In the genomic region with DNA sequence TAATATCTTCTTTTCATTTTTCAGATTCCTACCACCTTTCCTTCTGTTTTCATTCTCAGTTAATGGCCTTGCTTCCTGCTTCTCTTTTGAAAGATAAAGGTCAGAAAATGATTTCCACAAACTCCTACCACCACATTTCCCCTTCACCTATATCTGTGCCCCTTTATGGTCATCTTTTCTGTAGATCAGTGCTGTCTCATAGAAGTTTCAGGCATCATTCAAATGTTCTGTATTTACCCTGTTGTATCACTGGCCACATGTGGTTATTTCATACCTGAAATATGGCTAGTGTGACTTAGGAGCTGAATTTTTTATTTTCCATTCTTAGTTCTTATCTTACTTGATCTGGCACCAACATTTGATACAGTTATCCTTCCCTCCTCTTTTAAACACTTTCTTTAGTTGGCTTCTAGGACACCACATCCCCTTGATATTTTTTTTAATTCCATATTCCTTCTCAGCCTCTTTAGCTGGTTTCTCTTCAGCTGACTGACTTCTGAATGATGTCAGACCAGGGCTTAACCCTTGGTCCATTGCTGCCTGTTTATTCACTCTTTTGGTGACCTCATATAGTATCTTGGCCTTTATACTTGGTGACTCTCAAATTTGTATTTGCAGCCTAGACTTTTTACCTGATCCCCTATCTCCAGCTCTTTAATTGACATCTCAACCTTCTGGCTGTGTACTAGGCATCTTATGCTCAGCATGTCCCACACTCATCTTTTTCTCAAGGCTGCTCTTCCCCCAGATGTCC, we compare ENCODE assay signal across 15 cellular contexts.
"Had no signal": no experiment of that assay in that cellular context is flagged by ENCODE, and none has a peak within 500 bp of the region (broad histone marks: within the 10 kb centered on the region; RNA-seq: fewer than 3 reads in every experiment).

No MANE protein-coding gene starts in this region.

- H3K27ac ChIP-seq: ascending aorta, esophagus squamous epithelium, tibial nerve had no signal

- H3K9me3 Mint-ChIP-seq: activated CD4-positive, alpha-beta T cell treated with anti-CD3 and anti-CD28 coated beads, Interleukin-2, amount 10 ng/mL, durations not matched to agents 24 days and 14 days; activated naive CD8-positive, alpha-beta T cell treated with anti-CD3 and anti-CD28 coated beads, Interleukin-2, amount 10 ng/mL, durations not matched to agents 7 days and 5 days; mesothelial cell of epicardium; neural crest cell; T-helper 1 cell treated with Interleukin-12 subunit alpha and Interleukin-12 subunit beta and Interleukin-4 antibody, amounts not matched to agents 30 μg/mL and 1 μg/mL, for 36 hours; WTC11 had no signal

- H3K4me3 Mint-ChIP-seq: activated CD4-positive, alpha-beta T cell treated with anti-CD3 and anti-CD28 coated beads, Interleukin-2, amount 10 ng/mL, durations not matched to agents 24 days and 14 days; activated naive CD8-positive, alpha-beta T cell treated with anti-CD3 and anti-CD28 coated beads, Interleukin-2, amount 10 ng/mL, durations not matched to agents 7 days and 5 days; mesothelial cell of epicardium; neural crest cell; T-helper 1 cell treated with Interleukin-12 subunit alpha and Interleukin-12 subunit beta and Interleukin-4 antibody, amounts not matched to agents 30 μg/mL and 1 μg/mL, for 36 hours; WTC11 had no signal

- DNase-seq: activated gamma-delta T cell; activated naive CD8-positive, alpha-beta T cell treated with anti-CD3 and anti-CD28 coated beads, Interleukin-2, amount 10 ng/mL, durations not matched to agents 7 days and 5 days; activated T-cell treated with anti-CD3 and anti-CD28 coated beads for 4 hours; esophagus squamous epithelium; kidney; pancreas; stimulated activated CD4-positive, alpha-beta T cell treated with anti-CD3 and anti-CD28 coated beads, Interleukin-4, amount 100 ng/mL, for 4 hours had no signal

- H3K9me3 ChIP-seq: ascending aorta, esophagus squamous epithelium, pancreas, tibial nerve had no signal

- H3K4me1 Mint-ChIP-seq: mesothelial cell of epicardium, neural crest cell, WTC11 had no signal

- H3K27me3 ChIP-seq: ascending aorta, esophagus squamous epithelium, pancreas, tibial nerve had no signal

- H3K27me3 Mint-ChIP-seq: activated CD4-positive, alpha-beta T cell treated with anti-CD3 and anti-CD28 coated beads, Interleukin-2, amount 10 ng/mL, durations not matched to agents 24 days and 14 days; activated naive CD8-positive, alpha-beta T cell treated with anti-CD3 and anti-CD28 coated beads, Interleukin-2, amount 10 ng/mL, durations not matched to agents 7 days and 5 days had no signal

- FAIRE-seq: frontal cortex, kidney, pancreas had no signal

- ATAC-seq: WTC11 had no signal

- H3K4me1 ChIP-seq: ascending aorta, esophagus squamous epithelium, tibial nerve had no signal

- H3K4me3 ChIP-seq: ascending aorta, esophagus squamous epithelium, pancreas, tibial nerve had no signal

- H3K36me3 ChIP-seq: pancreas had no signal

- H3K27ac Mint-ChIP-seq: activated CD4-positive, alpha-beta T cell treated with anti-CD3 and anti-CD28 coated beads, Interleukin-2, amount 10 ng/mL, durations not matched to agents 24 days and 14 days; activated naive CD8-positive, alpha-beta T cell treated with anti-CD3 and anti-CD28 coated beads, Interleukin-2, amount 10 ng/mL, durations not matched to agents 7 days and 5 days; mesothelial cell of epicardium; T-helper 1 cell treated with Interleukin-12 subunit alpha and Interleukin-12 subunit beta and Interleukin-4 antibody, amounts not matched to agents 30 μg/mL and 1 μg/mL, for 36 hours; WTC11 had no signal
